23 cellular contexts compared by ENCODE assay signal in the genomic region with DNA sequence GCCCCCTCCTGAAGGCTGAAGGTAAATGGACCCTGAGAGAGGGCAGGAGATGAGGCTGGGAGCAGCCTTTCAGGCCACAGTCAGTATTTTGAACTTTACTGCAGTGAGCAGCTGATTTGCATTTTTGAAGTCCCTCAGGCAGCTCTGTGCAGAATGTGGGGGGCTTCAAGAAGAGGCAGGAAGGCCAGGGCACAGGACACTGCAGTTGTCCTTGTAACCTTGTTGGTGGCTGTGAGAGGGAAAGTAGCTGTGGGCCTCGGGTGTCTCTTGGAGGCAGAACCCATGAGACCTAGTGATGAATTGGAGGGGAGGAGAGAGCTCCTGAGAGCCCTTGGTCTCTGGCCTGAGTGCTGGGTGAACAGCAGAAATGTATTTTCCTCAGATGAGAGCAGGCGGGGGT. TPM values are rescaled to one million over a fixed set of nuclear protein-coding genes. Genes with fewer than 3 reads are reported as not detected.
DNase-seq lines count a peak whose midpoint lies in the region; ATAC-seq and TF ChIP-seq lines count a peak whose summit lies in the region.
"Had no signal": no experiment of that assay in that cellular context is flagged by ENCODE, and none has a peak within 500 bp of the region (broad histone marks: within the 10 kb centered on the region; RNA-seq: fewer than 3 reads in every experiment).

No MANE protein-coding gene starts in this region.

- BruUV-seq in IMR-90 (replicated peaks; lab: Mats Ljungman, UMichigan): no TSS peak

- H3K36me3 Mint-ChIP-seq in neural progenitor cell: peaks cover 8% of the 10 kb centered on the region

- H2AK9ac ChIP-seq in IMR-90 (replicated peaks; ENCODE audit: low read depth, low read length, poor library complexity): no peak overlapping the region

- H3K23ac ChIP-seq in IMR-90 (ENCODE audit: low read depth, low read length): no peak overlapping the region

- no peak overlapping the region for H4K5ac ChIP-seq in IMR-90 (ENCODE audit: low read depth, low read length)

- WGBS in IMR-90 (ENCODE audit: extremely low coverage in 2 of 2, insufficient read length in 1 of 2), 2 experiments: 57% methylated on average over 1 of the region's 2 CpGs; no CpG with 5 or more reads in 1 of the 2 experiments
- 86% methylated on average over 1 of the region's 2 CpGs for WGBS in esophagus muscularis mucosa

- H4K91ac ChIP-seq in IMR-90 (ENCODE audit: insufficient read depth, low read depth, low read length): no peak overlapping the region

- H3K4me2 ChIP-seq in IMR-90 (ENCODE audit: low read depth, low read length): no peak overlapping the region
- no peak overlapping the region for H3K4me2 ChIP-seq in neural progenitor cell
- H3K4me2 ChIP-seq: BLaER1 had no signal

- POLR2A ChIA-PET in IMR-90 (lab: Charles Lee; ENCODE audit: unreplicated experiment): no interaction called here

- H3K27ac ChIP-seq in IMR-90 (ENCODE audit: insufficient read depth, low read length): no peak overlapping the region
- H3K27ac ChIP-seq in esophagus muscularis mucosa (replicated peaks in 1 of 4): no peak overlapping the region
- no peak overlapping the region for H3K27ac ChIP-seq in neural progenitor cell
- H3K27ac ChIP-seq: BLaER1 had no signal

- no peak overlapping the region for H4K8ac ChIP-seq in IMR-90 (ENCODE audit: low read depth in 2 of 2, low read length in 2 of 2)

- DNase-seq in IMR-90: no peak
- peak; percentile 62 for DNase-seq in esophagus muscularis mucosa (ENCODE audit: extremely low spot score)
- DNase-seq in neural progenitor cell (ENCODE audit: low spot score): no peak
- DNase-seq in erythroblast (lab: John Stamatoyannopoulos, UW): no peak
- DNase-seq: 8988T; ACHN; BE2C; C1 segment of cervical spinal cord; CD4-positive, alpha-beta memory T cell; CD4-positive, CD25-positive, alpha-beta regulatory T cell; CD8-positive, alpha-beta memory T cell; COR-L47; DMS 273 treated with DMSO at 0.1 percent for 48 hours; DMS153; DMS53; DMS79; DND-41; EL; GDM1 had no signal

- H3K79me2 ChIP-seq in neural progenitor cell (ENCODE audit: low read depth): no peaks in the 10 kb centered on the region

- dilution Hi-C loops in IMR-90 (cut with HindIII; ENCODE audit: low sequenced_read_pairs, unreplicated experiment): no loop called here

- H3K14ac ChIP-seq in IMR-90 (replicated peaks; ENCODE audit: low read depth, low read length): no peak overlapping the region

- H3K9me3 ChIP-seq in IMR-90 (ENCODE audit: control insufficient read depth, insufficient read depth, low read length) (no peaks in the 10 kb centered on the region), esophagus muscularis mucosa (no peaks in the 10 kb centered on the region), neural progenitor cell (ENCODE audit: low read depth) (no peaks in the 10 kb centered on the region)
- H3K9me3 ChIP-seq: BE2C had no signal

- no peak overlapping the region for H3K4me3 Mint-ChIP-seq in neural progenitor cell
- H3K4me3 Mint-ChIP-seq: CD14-positive monocyte; CD4-positive, alpha-beta memory T cell; CD4-positive, CD25-positive, alpha-beta regulatory T cell; CD8-positive, alpha-beta memory T cell had no signal

- H3K4ac ChIP-seq in IMR-90 (ENCODE audit: low read depth, low read length): no peak overlapping the region

- H3K9me1 ChIP-seq in IMR-90 (ENCODE audit: insufficient read depth, low read length): no peaks in the 10 kb centered on the region

- H3K27ac Mint-ChIP-seq in neural progenitor cell: peak overlapping the region; percentile 66
- H3K27ac Mint-ChIP-seq: CD4-positive, alpha-beta memory T cell; CD4-positive, CD25-positive, alpha-beta regulatory T cell; CD8-positive, alpha-beta memory T cell had no signal

- no peak for TF ChIP-seq POLR2A in IMR-90 (IDR thresholded peaks at IDR 0.05; ENCODE audit: low read depth, low read length)
- no peak for TF ChIP-seq POLR2A in esophagus muscularis mucosa (IDR thresholded peaks at IDR 0.05; ENCODE audit: low read depth)
- no peak for TF ChIP-seq POLR2A in erythroblast (IDR thresholded peaks at IDR 0.05; ENCODE audit: low read length)

- H3F3A ChIP-seq in neural progenitor cell (ENCODE audit: low read depth): no peaks in the 10 kb centered on the region

- TF ChIP-seq EP300 in esophagus muscularis mucosa (IDR thresholded peaks at IDR 0.05): no peak

- H3K36me3 ChIP-seq in IMR-90 (ENCODE audit: control insufficient read depth, insufficient read depth, low read length) (no peaks in the 10 kb centered on the region), esophagus muscularis mucosa (peaks cover 3 to 60% (median 52%) of the 10 kb centered on the region in 4 donors), neural progenitor cell (no peaks in the 10 kb centered on the region)
- H3K36me3 ChIP-seq: BE2C, BLaER1 had no signal

- H3K9ac ChIP-seq in IMR-90 (ENCODE audit: low read depth, low read length): no peak overlapping the region
- H3K9ac ChIP-seq in neural progenitor cell: no peak overlapping the region
- H3K9ac ChIP-seq: BLaER1 had no signal

- no peaks in the 10 kb centered on the region for H3K79me1 ChIP-seq in IMR-90 (ENCODE audit: low read depth in 1 of 2, low read length in 2 of 2)

- H4K20me1 ChIP-seq in IMR-90 (ENCODE audit: insufficient read depth, low read length) (no peaks in the 10 kb centered on the region), neural progenitor cell (ENCODE audit: low read depth) (no peaks in the 10 kb centered on the region)
- H4K20me1 ChIP-seq: BLaER1 had no signal

- TF ChIP-seq RAD21 in IMR-90 (IDR thresholded peaks at IDR 0.05; ENCODE audit: low read length): no peak

- H3K4me1 Mint-ChIP-seq in neural progenitor cell: peaks cover 12% of the 10 kb centered on the region
- H3K4me1 Mint-ChIP-seq: CD14-positive monocyte; CD4-positive, alpha-beta memory T cell; CD4-positive, CD25-positive, alpha-beta regulatory T cell; CD8-positive, alpha-beta memory T cell had no signal

- H2AFZ ChIP-seq in IMR-90 (replicated peaks; ENCODE audit: low read length, poor library complexity): peak overlapping the region; percentile 21
- H2AFZ ChIP-seq in neural progenitor cell (replicated peaks): no peak overlapping the region

- H2BK15ac ChIP-seq in IMR-90 (ENCODE audit: low read depth, low read length): no peak overlapping the region

- H3K18ac ChIP-seq in IMR-90 (ENCODE audit: low read depth, low read length): no peak overlapping the region

- in situ Hi-C loops in IMR-90 (cut with MboI; ENCODE audit: low sequenced_read_pairs): no loop called here

- H3K9me3 Mint-ChIP-seq in neural progenitor cell: no peaks in the 10 kb centered on the region
- H3K9me3 Mint-ChIP-seq: CD4-positive, alpha-beta memory T cell had no signal

- no peak overlapping the region for H3K4me3 ChIP-seq in IMR-90 (ENCODE audit: insufficient read depth, low read depth, low read length)
- no peak overlapping the region for H3K4me3 ChIP-seq in esophagus muscularis mucosa
- H3K4me3 ChIP-seq in neural progenitor cell: no peak overlapping the region
- H3K4me3 ChIP-seq: BLaER1, GM12878 had no signal

- H3K56ac ChIP-seq in IMR-90 (ENCODE audit: extremely low read depth, insufficient read depth, low read length): no peak overlapping the region

- H2BK20ac ChIP-seq in IMR-90 (ENCODE audit: low read depth, low read length): no peak overlapping the region

- intact Hi-C loops in IMR-90 (cut with micrococcal nuclease) (no loop called here), esophagus muscularis mucosa (cut with DNase I) (no loop called here)

- ATAC-seq in IMR-90 (ENCODE audit: low read depth) (no peak), HG03095 (IDR thresholded peaks at IDR 0.05; ENCODE audit: unreplicated experiment) (no peak)
- ATAC-seq: GM12878 had no signal

- no peak overlapping the region for H2BK120ac ChIP-seq in IMR-90 (ENCODE audit: low read depth, low read length)

- TF ChIP-seq CTCF in IMR-90 (conservative IDR thresholded peaks at IDR 0.05; ENCODE audit: low read depth, low read length): no peak
- TF ChIP-seq CTCF in esophagus muscularis mucosa (IDR thresholded peaks at IDR 0.05): no peak
- no peak for TF ChIP-seq CTCF in neural progenitor cell (IDR thresholded peaks at IDR 0.05)

- no peaks in the 10 kb centered on the region for H3K27me3 Mint-ChIP-seq in neural progenitor cell (ENCODE audit: insufficient read depth, low read depth)

- H2AK5ac ChIP-seq in IMR-90 (ENCODE audit: low read depth, low read length): no peak overlapping the region

- no peak overlapping the region for H2BK5ac ChIP-seq in IMR-90 (ENCODE audit: low read depth, low read length, poor library complexity, severe bottlenecking)

- H3K4me1 ChIP-seq in IMR-90 (ENCODE audit: control insufficient read depth, insufficient read depth, low read length) (no peaks in the 10 kb centered on the region), esophagus muscularis mucosa (peaks cover 0 to 18% (median 17%) of the 10 kb centered on the region in 4 donors), neural progenitor cell (peaks cover 5% of the 10 kb centered on the region)
- H3K4me1 ChIP-seq: BE2C had no signal

- no peaks in the 10 kb centered on the region for H3K27me3 ChIP-seq in IMR-90 (ENCODE audit: control insufficient read depth, insufficient read depth, low read length)
- H3K27me3 ChIP-seq in esophagus muscularis mucosa: no peaks in the 10 kb centered on the region
- no peaks in the 10 kb centered on the region for H3K27me3 ChIP-seq in neural progenitor cell
- H3K27me3 ChIP-seq: BLaER1 had no signal

- CTCF ChIA-PET in IMR-90 (lab: Yijun Ruan, JAX): interaction anchor here (1.0 kb wide), 1 partner anchor 17 kb away, joined by 3 read pairs; no protein-coding TSS in a partner anchor

TF ChIP-seq in IMR-90, 13 proteins besides CTCF, POLR2A, EP300 and RAD21 (continues in another document):
- TF ChIP-seq MAZ (IDR thresholded peaks at IDR 0.05; ENCODE audit: borderline replicate concordance, low read depth, low read length) (no peak), CEBPB (IDR thresholded peaks at IDR 0.05; ENCODE audit: low read depth, low read length) (no peak), USF2 (IDR thresholded peaks at IDR 0.05; ENCODE audit: low read depth, low read length) (no peak)

RNA-seq across cellular contexts. Expression of gene CCDC180, which starts 2.6 kb away (rescaled TPM):
- total RNA-seq in IMR-90 (2012; rRNA removed): 0.56 and 0.90 TPM in 2 replicates
- 0.24 and 0.59 TPM in 2 replicates for polyA plus RNA-seq in IMR-90 (2012; rRNA removed)
- polyA plus RNA-seq in IMR-90 (2012; cell fraction: cytosol; rRNA removed): 0.09 and 0.15 TPM in 2 replicates
- polyA plus RNA-seq in IMR-90 (2012; cell fraction: nucleus; rRNA removed; ENCODE audit: low replicate concordance): 1.8 and 4.7 TPM in 2 replicates
- 10 to 100 TPM in 1 of 4 donors, 1 to 10 TPM in 3; 1.9 to 15.0 (median 4.0) TPM for total RNA-seq in esophagus muscularis mucosa
- total RNA-seq in neural progenitor cell (ENCODE audit: low replicate concordance): 2.9 and 6.3 TPM in 2 replicates
